ENCODE assay signal across 2 cellular contexts in genomic region chr1:222736972-222737371, GRCh38.
TF ChIP-seq lines count a peak whose summit lies in the region.

Gene FAM177B (plus strand): TSS chr1:222737202. CDS start chr1:222746546, 9,344 bp downstream.

TF ChIP-seq in IMR-90, 13 proteins besides CTCF, POLR2A, EP300 and RAD21:
- no peak for TF ChIP-seq USF2 (IDR thresholded peaks at IDR 0.05; ENCODE audit: low read depth, low read length)
- no peak for TF ChIP-seq MXI1 (IDR thresholded peaks at IDR 0.05; ENCODE audit: borderline replicate concordance, low read depth, low read length)
TF ChIP-seq in IMR-90: peak in this region for 0.

TF ChIP-seq in H1, 55 proteins besides CTCF, POLR2A, EP300 and RAD21:
- TF ChIP-seq TAF7 (optimal IDR thresholded peaks at IDR 0.05; ENCODE audit: borderline replicate concordance, low read depth, low read length) (no peak), RBBP5 (IDR thresholded peaks at IDR 0.05; ENCODE audit: borderline replicate concordance, low read depth, low read length) (no peak), ATF3 (IDR thresholded peaks at IDR 0.05; ENCODE audit: insufficient read depth, low read depth, low read length) (no peak), JUND (IDR thresholded peaks at IDR 0.05; ENCODE audit: low read length) (no peak), E2F6 (IDR thresholded peaks at IDR 0.05) (no peak), EZH2 (IDR thresholded peaks at IDR 0.05; ENCODE audit: low read depth, low read length, severe bottlenecking) (no peak), CTBP2 (IDR thresholded peaks at IDR 0.05; ENCODE audit: borderline replicate concordance, insufficient read depth, insufficient read length, low read length) (no peak), NRF1 (IDR thresholded peaks at IDR 0.05; ENCODE audit: low read depth, low read length) (no peak), SP1 (IDR thresholded peaks at IDR 0.05; ENCODE audit: low read depth, low read length) (no peak), SRF (IDR thresholded peaks at IDR 0.05; ENCODE audit: low read depth, low read length) (no peak), KDM4A (IDR thresholded peaks at IDR 0.05; ENCODE audit: low read depth, low read length, severe bottlenecking) (no peak), CHD7 (IDR thresholded peaks at IDR 0.05; ENCODE audit: insufficient replicate concordance, low read length) (no peak), YY1 (IDR thresholded peaks at IDR 0.05; ENCODE audit: low read depth, low read length) (no peak), HDAC2 (IDR thresholded peaks at IDR 0.05; ENCODE audit: borderline replicate concordance in 1 of 2, low read depth in 2 of 2, low read length in 2 of 2) (no peak), CBX5 (IDR thresholded peaks at IDR 0.05; ENCODE audit: low read depth, low read length) (no peak), SP4 (IDR thresholded peaks at IDR 0.05; ENCODE audit: low read length) (no peak), CHD1 (IDR thresholded peaks at IDR 0.05; ENCODE audit: low read depth, low read length) (no peak), SIN3A (conservative IDR thresholded peaks at IDR 0.05 in 1 of 2, IDR thresholded peaks at IDR 0.05 in 1 of 2; ENCODE audit: low read depth in 1 of 2, low read length in 2 of 2) (no peak)
